ENCODE assay signal across 9 cellular contexts in genomic region chr12:95204141-95204866, GRCh38. TPM values are rescaled to one million over a fixed set of nuclear protein-coding genes. Genes with fewer than 3 reads are reported as not detected.
DNase-seq lines count a peak whose midpoint lies in the region; ATAC-seq and TF ChIP-seq lines count a peak whose summit lies in the region.
"Had no signal": no experiment of that assay in that cellular context is flagged by ENCODE, and none has a peak within 500 bp of the region (broad histone marks: within the 10 kb centered on the region; RNA-seq: fewer than 3 reads in every experiment).

No MANE protein-coding gene starts in this region.

- no peak for TF ChIP-seq POLR2A in heart left ventricle (IDR thresholded peaks at IDR 0.05)

- TF ChIP-seq CTCF in heart left ventricle (IDR thresholded peaks at IDR 0.05): no peak

- ATAC-seq in heart left ventricle: peak in 3 of 4 donors; percentile 48 to 66 (median 63)
- no peak for ATAC-seq in HG03097 (IDR thresholded peaks at IDR 0.05; ENCODE audit: low FRiP score, unreplicated experiment)
- no peak for ATAC-seq in GM19328 (IDR thresholded peaks at IDR 0.05; ENCODE audit: unreplicated experiment)
- ATAC-seq in GM21367 (IDR thresholded peaks at IDR 0.05; ENCODE audit: unreplicated experiment): no peak

- DNase-seq in H4 (ENCODE audit: low spot score): peak; percentile 97
- DNase-seq in SW480 (ENCODE audit: low spot score): peak; percentile 83
- DNase-seq in heart left ventricle: peak in 1 of 5 donors; percentile 13
- DNase-seq in NCI-H2196 treated with DMSO at 0.1 percent for 48 hours (lab: John Stamatoyannopoulos, UW; ENCODE audit: unreplicated experiment): no peak
- DNase-seq: psoas muscle had no signal

- H3K9ac ChIP-seq in skeletal muscle tissue (ENCODE audit: low read depth in 1 of 3, low read length in 3 of 3): no peak overlapping the region

- H3K27me3 ChIP-seq in heart left ventricle (no peaks in the 10 kb centered on the region), skeletal muscle tissue (ENCODE audit: control insufficient read depth in 3 of 3, insufficient read depth in 3 of 3, low read length in 3 of 3) (no peaks in the 10 kb centered on the region)

- WGBS in heart left ventricle, 4 donors: 55 to 74% (median 62%) methylated on average over 11 of the region's 11 CpGs

- peaks cover 0 to 6% (median 0%) of the 10 kb centered on the region in 9 donors for H3K36me3 ChIP-seq in heart left ventricle
- H3K36me3 ChIP-seq in skeletal muscle tissue (ENCODE audit: control insufficient read depth in 3 of 3, insufficient read depth in 3 of 3, low read length in 3 of 3): no peaks in the 10 kb centered on the region

- H3K27ac ChIP-seq in heart left ventricle: peak overlapping the region; percentile 3 to 90 (median 60)
- peak overlapping the region; percentile 70 for H3K27ac ChIP-seq in skeletal muscle tissue (ENCODE audit: low read depth, low read length)

- no peaks in the 10 kb centered on the region for H3K9me3 ChIP-seq in heart left ventricle
- no peaks in the 10 kb centered on the region for H3K9me3 ChIP-seq in skeletal muscle tissue (ENCODE audit: control insufficient read depth in 3 of 3, low read length in 3 of 3)
- H3K9me3 ChIP-seq: psoas muscle had no signal

- H3K4me1 ChIP-seq in heart left ventricle: peaks cover 3 to 69% (median 49%) of the 10 kb centered on the region in 12 donors
- peaks cover 3 to 16% (median 8%) of the 10 kb centered on the region in 3 donors for H3K4me1 ChIP-seq in skeletal muscle tissue (ENCODE audit: control insufficient read depth in 3 of 3, insufficient read depth in 3 of 3, low read length in 3 of 3)

- intact Hi-C loops in heart left ventricle (cut with DNase I): loop anchor here in 1 of 10 donors (10.0 kb wide), 1 partner anchor 70 kb away; no protein-coding TSS in a partner anchor

- H3K4me3 ChIP-seq in heart left ventricle (no peak overlapping the region), skeletal muscle tissue (ENCODE audit: low read length in 3 of 3) (no peak overlapping the region)
- H3K4me3 ChIP-seq: psoas muscle had no signal

RNA-seq across cellular contexts. Expression of gene FGD6, which starts 13.0 kb away (rescaled TPM):
- 6.6 and 8.1 TPM in 2 replicates for total RNA-seq in H4 (2014; rRNA removed; shearing (Covaris generic))
- total RNA-seq in heart left ventricle (10 to 100 TPM; 11.9 to 29.1 (median 19.5) TPM), skeletal muscle tissue (5.7 TPM)
- 1 to 10 TPM; 2.8 to 2.9 TPM for polyA plus RNA-seq in heart left ventricle

RNA-seq across cellular contexts. Expression of gene VEZT, which starts 13.3 kb away (rescaled TPM):
- 71.2 and 89.0 TPM in 2 replicates for total RNA-seq in H4 (2014; rRNA removed; shearing (Covaris generic))
- 10 to 100 TPM; 53.6 to 89.9 (median 66.2) TPM for total RNA-seq in heart left ventricle
- polyA plus RNA-seq in heart left ventricle: 10 to 100 TPM; 14.6 to 36.2 TPM
- 69.4 TPM for total RNA-seq in skeletal muscle tissue

Comparison
In these comparisons a context has a peak if more than half of its experiments do, and no peak if none do; other contexts are left out.
1. ATAC-seq: peak in heart left ventricle (3 of 4); none in HG03097 (single experiment), GM19328 (single experiment) and GM21367 (single experiment).